Comparison of ENCODE assay signal across 39 cellular contexts in the genomic region with DNA sequence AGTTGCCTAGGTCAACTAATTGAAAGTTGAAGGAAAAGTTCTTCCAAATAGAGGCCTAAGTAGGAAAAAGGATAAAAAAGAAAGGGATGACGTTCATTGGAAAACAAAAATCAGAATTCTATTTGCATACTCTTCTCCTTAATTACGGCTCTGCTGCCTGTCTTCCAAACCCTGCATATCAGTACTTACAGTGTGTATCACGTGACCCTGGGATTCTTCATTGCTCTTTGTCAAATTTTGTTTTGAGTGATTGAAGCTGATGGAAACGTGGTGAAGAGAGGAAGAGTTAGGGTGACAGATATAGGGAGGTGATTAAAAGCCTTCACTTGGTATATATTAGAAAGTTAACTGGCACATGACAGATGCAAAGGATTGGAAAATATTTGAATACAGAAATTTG.
"Had no signal": no experiment of that assay in that cellular context is flagged by ENCODE, and none has a peak within 500 bp of the region (broad histone marks: within the 10 kb centered on the region; RNA-seq: fewer than 3 reads in every experiment).

No MANE protein-coding gene starts in this region.

- H3K27me3 ChIP-seq: adrenal gland, ascending aorta, body of pancreas, brain microvascular endothelial cell, breast epithelium, cardiac muscle cell had no signal

- H3K9me3 Mint-ChIP-seq: activated naive CD4-positive, alpha-beta T cell treated with anti-CD3 and anti-CD28 coated beads, Interleukin-2, amount 50 U/mL, for 24 hours had no signal

- H3K36me3 ChIP-seq: adrenal gland, ascending aorta, brain microvascular endothelial cell, breast epithelium, cardiac muscle cell had no signal

- H3K4me1 Mint-ChIP-seq: brain had no signal

- H3K9me3 ChIP-seq: adrenal gland, ascending aorta, body of pancreas had no signal

- H3K27ac Mint-ChIP-seq: activated naive CD4-positive, alpha-beta T cell treated with anti-CD3 and anti-CD28 coated beads for 36 hours; activated naive CD4-positive, alpha-beta T cell treated with anti-CD3 and anti-CD28 coated beads, Interleukin-2, amount 10 ng/mL, durations not matched to agents 7 days and 5 days; activated naive CD4-positive, alpha-beta T cell treated with anti-CD3 and anti-CD28 coated beads, Interleukin-2, amount 50 U/mL, for 24 hours; activated naive CD4-positive, alpha-beta T cell treated with anti-CD3 and anti-CD28 coated beads, Interleukin-2, amount 50 U/mL, for 72 hours; activated naive CD8-positive, alpha-beta T cell; activated naive CD8-positive, alpha-beta T cell treated with anti-CD3 and anti-CD28 coated beads for 36 hours; activated naive CD8-positive, alpha-beta T cell treated with anti-CD3 and anti-CD28 coated beads, Interleukin-2, amount 10 ng/mL, durations not matched to agents 7 days and 5 days; activated naive CD8-positive, alpha-beta T cell treated with anti-CD3 and anti-CD28 coated beads, Interleukin-2, amount 50 U/mL, for 24 hours; activated T-cell treated with anti-CD3 and anti-CD28 coated beads, Interleukin-2, amount 50 U/mL, for 72 hours; activated T-helper 1 cell treated with anti-CD3 and anti-CD28 coated beads, Interleukin-12 subunit alpha, Interleukin-12 subunit beta, Interleukin-2, Interleukin-4 antibody, amounts not matched to agents 30 ng/mL and 10 ng/mL and 1 ng/mL, durations not matched to agents 14 hours and 24 hours and 36 hours; activated T-helper 17 cell treated with anti-CD3 and anti-CD28 coated beads, Interleukin-2, amount 50 U/mL, for 72 hours; activated T-helper 2 cell treated with anti-CD3 and anti-CD28 coated beads, Interferon-gamma antibody, Interleukin-2, Interleukin-4, amounts not matched to agents 10 μg/mL and 5 μg/mL and 100 μg/mL, durations not matched to agents 14 hours and 24 hours and 36 hours; brain had no signal

- H3K4me3 ChIP-seq: adrenal gland, ascending aorta, body of pancreas, breast epithelium, cardiac muscle cell had no signal

- H3K27me3 Mint-ChIP-seq: activated naive CD4-positive, alpha-beta T cell treated with anti-CD3 and anti-CD28 coated beads, Interleukin-2, amount 10 ng/mL, durations not matched to agents 7 days and 5 days; activated naive CD8-positive, alpha-beta T cell; activated naive CD8-positive, alpha-beta T cell treated with anti-CD3 and anti-CD28 coated beads for 36 hours; activated naive CD8-positive, alpha-beta T cell treated with anti-CD3 and anti-CD28 coated beads, Interleukin-2, amount 10 ng/mL, durations not matched to agents 7 days and 5 days; activated naive CD8-positive, alpha-beta T cell treated with anti-CD3 and anti-CD28 coated beads, Interleukin-2, amount 50 U/mL, for 24 hours; activated T-helper 17 cell treated with anti-CD3 and anti-CD28 coated beads, Interleukin-2, amount 50 U/mL, for 72 hours; central memory CD8-positive, alpha-beta T cell had no signal

- FAIRE-seq: astrocyte, bronchial epithelial cell, colon had no signal

- H3K4me1 ChIP-seq: adrenal gland, ascending aorta, body of pancreas, breast epithelium had no signal

- H3K27ac ChIP-seq: adrenal gland, ascending aorta, body of pancreas, brain microvascular endothelial cell, breast epithelium, cardiac muscle cell had no signal

- H3K4me3 Mint-ChIP-seq: activated naive CD4-positive, alpha-beta T cell treated with anti-CD3 and anti-CD28 coated beads for 36 hours; activated naive CD4-positive, alpha-beta T cell treated with anti-CD3 and anti-CD28 coated beads, Interleukin-2, amount 10 ng/mL, durations not matched to agents 7 days and 5 days; activated naive CD4-positive, alpha-beta T cell treated with anti-CD3 and anti-CD28 coated beads, Interleukin-2, amount 50 U/mL, for 24 hours; activated naive CD8-positive, alpha-beta T cell; activated naive CD8-positive, alpha-beta T cell treated with anti-CD3 and anti-CD28 coated beads for 36 hours; activated naive CD8-positive, alpha-beta T cell treated with anti-CD3 and anti-CD28 coated beads, Interleukin-2, amount 10 ng/mL, durations not matched to agents 7 days and 5 days; activated naive CD8-positive, alpha-beta T cell treated with anti-CD3 and anti-CD28 coated beads, Interleukin-2, amount 50 U/mL, for 24 hours; activated T-cell treated with anti-CD3 and anti-CD28 coated beads, Interleukin-2, amount 50 U/mL, for 4 hours; activated T-cell treated with anti-CD3 and anti-CD28 coated beads, Interleukin-2, amount 50 U/mL, for 72 hours; activated T-helper 1 cell treated with anti-CD3 and anti-CD28 coated beads, Interleukin-12 subunit alpha, Interleukin-12 subunit beta, Interleukin-2, Interleukin-4 antibody, amounts not matched to agents 30 ng/mL and 10 ng/mL and 1 ng/mL, durations not matched to agents 14 hours and 24 hours and 36 hours; activated T-helper 17 cell treated with anti-CD3 and anti-CD28 coated beads, Interleukin-2, amount 50 U/mL, for 72 hours; brain; central memory CD8-positive, alpha-beta T cell had no signal

- DNase-seq: activated effector memory CD4-positive, alpha-beta T cell treated with anti-CD3 and anti-CD28 coated beads, Interleukin-2, amount 50 U/mL, for 16 hours; activated effector memory CD4-positive, alpha-beta T cell treated with Interleukin-2 at 50 U/mL for 16 hours; activated gamma-delta T cell; activated gamma-delta T cell treated with Interleukin-2 at 50 U/mL for 16 hours; activated naive CD4-positive, alpha-beta T cell; activated naive CD4-positive, alpha-beta T cell treated with anti-CD3 and anti-CD28 coated beads for 36 hours; activated naive CD4-positive, alpha-beta T cell treated with anti-CD3 and anti-CD28 coated beads, Interleukin-2, amount 10 ng/mL, durations not matched to agents 7 days and 5 days; activated naive CD4-positive, alpha-beta T cell treated with anti-CD3 and anti-CD28 coated beads, Interleukin-2, amount 50 U/mL, for 16 hours; activated naive CD4-positive, alpha-beta T cell treated with Interleukin-2 at 50 U/mL for 16 hours; activated naive CD8-positive, alpha-beta T cell treated with anti-CD3 and anti-CD28 coated beads for 36 hours; activated naive CD8-positive, alpha-beta T cell treated with anti-CD3 and anti-CD28 coated beads, Interleukin-2, amount 10 ng/mL, durations not matched to agents 7 days and 5 days; activated naive CD8-positive, alpha-beta T cell treated with anti-CD3 and anti-CD28 coated beads, Interleukin-2, amount 50 U/mL, for 24 hours; activated T-cell treated with anti-CD3 and anti-CD28 coated beads, Interleukin-2, amount 50 U/mL, for 4 hours; activated T-cell treated with anti-CD3 and anti-CD28 coated beads, Interleukin-2, amount 50 U/mL, for 48 hours; activated T-cell treated with anti-CD3 and anti-CD28 coated beads, Interleukin-2, amount 50 U/mL, for 72 hours; adrenal gland; amniotic stem cell; amygdala; anterior cingulate cortex; aorta; body of pancreas; brain microvascular endothelial cell; caudate nucleus; central memory CD4-positive, alpha-beta T cell; cerebellar nuclear complex had no signal

- ATAC-seq: activated naive CD4-positive, alpha-beta T cell treated with anti-CD3 and anti-CD28 coated beads, Interleukin-2, amount 50 U/mL, for 72 hours; activated naive CD8-positive, alpha-beta T cell treated with anti-CD3 and anti-CD28 coated beads, Interleukin-2, amount 50 U/mL, for 24 hours; activated T-cell treated with anti-CD3 and anti-CD28 coated beads, Interleukin-2, amount 50 U/mL, for 4 hours; activated T-cell treated with anti-CD3 and anti-CD28 coated beads, Interleukin-2, amount 50 U/mL, for 72 hours; activated T-helper 17 cell treated with anti-CD3 and anti-CD28 coated beads, Interleukin-2, amount 50 U/mL, for 72 hours; body of pancreas had no signal
